ENCODE assay signal across 9 cellular contexts in the genomic region with DNA sequence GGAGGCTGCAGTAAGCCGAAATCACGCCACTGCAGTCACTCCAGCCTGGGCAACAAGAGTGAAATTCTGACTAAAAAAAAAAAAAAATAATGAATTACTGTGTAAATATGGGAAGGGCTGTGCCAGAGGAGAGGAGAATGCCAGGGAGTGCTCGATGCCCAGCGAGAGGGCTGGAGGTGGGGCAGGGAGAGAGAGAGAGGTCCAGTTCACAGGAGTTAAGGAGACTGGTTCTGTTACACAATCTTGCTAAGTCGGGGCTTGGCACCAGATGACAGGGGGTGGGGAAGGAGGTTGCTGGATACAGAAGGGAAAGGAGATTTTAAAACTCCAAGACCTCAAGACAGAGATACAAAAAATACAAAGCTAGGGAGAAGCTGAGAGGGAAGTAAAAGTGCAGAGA. TPM values are rescaled to one million over a fixed set of nuclear protein-coding genes. Genes with fewer than 3 reads are reported as not detected.
DNase-seq lines count a peak whose midpoint lies in the region; ATAC-seq and TF ChIP-seq lines count a peak whose summit lies in the region.
"Had no signal": no experiment of that assay in that cellular context is flagged by ENCODE, and none has a peak within 500 bp of the region (broad histone marks: within the 10 kb centered on the region; RNA-seq: fewer than 3 reads in every experiment).

No MANE protein-coding gene starts in this region.

- no peaks in the 10 kb centered on the region for H3K9me3 ChIP-seq in stomach

- H3K9me2 ChIP-seq in GM23338 (ENCODE audit: insufficient read depth) = no peaks in the 10 kb centered on the region

- no peak for ATAC-seq in GM23338
- ATAC-seq in HG03025 (IDR thresholded peaks at IDR 0.05; ENCODE audit: low FRiP score, unreplicated experiment) = no peak
- ATAC-seq in GM19397 (IDR thresholded peaks at IDR 0.05; ENCODE audit: unreplicated experiment) = no peak

- H3K27ac Mint-ChIP-seq in GM23338 = peak overlapping the region; percentile 24; the same call in 1 of the 2 replicates

- no peak for DNase-seq in GM23338 (ENCODE audit: low spot score)
- DNase-seq in amygdala (lab: John Stamatoyannopoulos, UW) = peak in 33 of 56 donors; percentile 11 to 72 (median 37)
- peak in 33 of 51 donors; percentile 9 to 61 (median 40) for DNase-seq in hypothalamus (lab: John Stamatoyannopoulos, UW)
- peak; percentile 84 for DNase-seq in stomach
- DNase-seq in kidney glomerular epithelial cell (lab: John Stamatoyannopoulos, UW) = no peak
- DNase-seq in activated T-cell treated with anti-CD3 and anti-CD28 coated beads for 4 hours = no peak
- DNase-seq: activated CD4-positive, alpha-beta T cell treated with anti-CD3 and anti-CD28 coated beads for 48 hours had no signal

- peaks cover 3% of the 10 kb centered on the region; the same call in 2 of the 3 replicates for H3K36me3 Mint-ChIP-seq in GM23338 (ENCODE audit: low read depth)

- no peaks in the 10 kb centered on the region for H4K20me1 ChIP-seq in GM23338 (replicated peaks; ENCODE audit: insufficient read depth)

- no peak overlapping the region for H3K27ac ChIP-seq in GM23338 (ENCODE audit: low read depth)
- peak overlapping the region; percentile 85 to 92 (median 89) for H3K27ac ChIP-seq in stomach

- 12 to 20% (median 19%) methylated on average over 5 of the region's 5 CpGs for WGBS in stomach, 5 donors

- no peak overlapping the region for H3K4me2 ChIP-seq in GM23338

- H3K36me3 ChIP-seq in GM23338 (ENCODE audit: insufficient read depth) (no peaks in the 10 kb centered on the region), stomach (peaks cover 7 to 33% (median 24%) of the 10 kb centered on the region in 4 donors)

- H3K9me3 Mint-ChIP-seq in GM23338 = no peaks in the 10 kb centered on the region; the same call in 2 of the 3 replicates

- no peak for TF ChIP-seq CTCF in GM23338 (conservative IDR thresholded peaks at IDR 0.05; ENCODE audit: low read depth in 2 of 2)
- TF ChIP-seq CTCF in stomach (IDR thresholded peaks at IDR 0.05) = no peak

- no peak overlapping the region for H3K4me3 ChIP-seq in GM23338
- H3K4me3 ChIP-seq in stomach = peak overlapping the region; percentile 53 to 65 (median 58)

- H3K4me1 ChIP-seq in GM23338 (ENCODE audit: insufficient read depth) (peaks cover 16% of the 10 kb centered on the region), stomach (peaks cover 42 to 72% (median 62%) of the 10 kb centered on the region in 4 donors)

- no peaks in the 10 kb centered on the region for H3K79me2 ChIP-seq in GM23338 (replicated peaks; ENCODE audit: insufficient read depth)

- H2AFZ ChIP-seq in GM23338 = no peak overlapping the region

- peaks cover 16% of the 10 kb centered on the region for H3K27me3 Mint-ChIP-seq in GM23338 (ENCODE audit: insufficient read depth, low read depth, poor library complexity)

- peaks cover 27% of the 10 kb centered on the region for H3K4me1 Mint-ChIP-seq in GM23338

- intact Hi-C loops in stomach (cut with DNase I; ENCODE audit: low total_unique reads) = no loop called here

- no peaks in the 10 kb centered on the region for H3F3A ChIP-seq in GM23338 (replicated peaks; ENCODE audit: low read depth)

- TF ChIP-seq EP300 in stomach (IDR thresholded peaks at IDR 0.05) = no peak

- H3K4me3 Mint-ChIP-seq in GM23338 = no peak overlapping the region; the same call in 2 of the 3 replicates

- TF ChIP-seq POLR2A in stomach (IDR thresholded peaks at IDR 0.05) = no peak

- no peaks in the 10 kb centered on the region for H3K27me3 ChIP-seq in GM23338 (ENCODE audit: insufficient read depth)
- no peaks in the 10 kb centered on the region for H3K27me3 ChIP-seq in stomach

TF ChIP-seq in GM23338, 12 proteins besides CTCF, POLR2A, EP300 and RAD21 (continues in another document):
- TF ChIP-seq EZH2 (IDR thresholded peaks at IDR 0.05; ENCODE audit: low read depth, unreplicated experiment) (no peak), CREB1 (CRISPR knock-in tag; IDR thresholded peaks at IDR 0.05; ENCODE audit: low read depth) (no peak), POLR2AphosphoS5 (IDR thresholded peaks at IDR 0.05; ENCODE audit: low read depth) (no peak)
- TF ChIP-seq, protein P1, sequence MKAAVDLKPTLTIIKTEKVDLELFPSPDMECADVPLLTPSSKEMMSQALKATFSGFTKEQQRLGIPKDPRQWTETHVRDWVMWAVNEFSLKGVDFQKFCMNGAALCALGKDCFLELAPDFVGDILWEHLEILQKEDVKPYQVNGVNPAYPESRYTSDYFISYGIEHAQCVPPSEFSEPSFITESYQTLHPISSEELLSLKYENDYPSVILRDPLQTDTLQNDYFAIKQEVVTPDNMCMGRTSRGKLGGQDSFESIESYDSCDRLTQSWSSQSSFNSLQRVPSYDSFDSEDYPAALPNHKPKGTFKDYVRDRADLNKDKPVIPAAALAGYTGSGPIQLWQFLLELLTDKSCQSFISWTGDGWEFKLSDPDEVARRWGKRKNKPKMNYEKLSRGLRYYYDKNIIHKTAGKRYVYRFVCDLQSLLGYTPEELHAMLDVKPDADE (IDR thresholded peaks at IDR 0.05) = no peak
- TF ChIP-seq, protein P2, sequence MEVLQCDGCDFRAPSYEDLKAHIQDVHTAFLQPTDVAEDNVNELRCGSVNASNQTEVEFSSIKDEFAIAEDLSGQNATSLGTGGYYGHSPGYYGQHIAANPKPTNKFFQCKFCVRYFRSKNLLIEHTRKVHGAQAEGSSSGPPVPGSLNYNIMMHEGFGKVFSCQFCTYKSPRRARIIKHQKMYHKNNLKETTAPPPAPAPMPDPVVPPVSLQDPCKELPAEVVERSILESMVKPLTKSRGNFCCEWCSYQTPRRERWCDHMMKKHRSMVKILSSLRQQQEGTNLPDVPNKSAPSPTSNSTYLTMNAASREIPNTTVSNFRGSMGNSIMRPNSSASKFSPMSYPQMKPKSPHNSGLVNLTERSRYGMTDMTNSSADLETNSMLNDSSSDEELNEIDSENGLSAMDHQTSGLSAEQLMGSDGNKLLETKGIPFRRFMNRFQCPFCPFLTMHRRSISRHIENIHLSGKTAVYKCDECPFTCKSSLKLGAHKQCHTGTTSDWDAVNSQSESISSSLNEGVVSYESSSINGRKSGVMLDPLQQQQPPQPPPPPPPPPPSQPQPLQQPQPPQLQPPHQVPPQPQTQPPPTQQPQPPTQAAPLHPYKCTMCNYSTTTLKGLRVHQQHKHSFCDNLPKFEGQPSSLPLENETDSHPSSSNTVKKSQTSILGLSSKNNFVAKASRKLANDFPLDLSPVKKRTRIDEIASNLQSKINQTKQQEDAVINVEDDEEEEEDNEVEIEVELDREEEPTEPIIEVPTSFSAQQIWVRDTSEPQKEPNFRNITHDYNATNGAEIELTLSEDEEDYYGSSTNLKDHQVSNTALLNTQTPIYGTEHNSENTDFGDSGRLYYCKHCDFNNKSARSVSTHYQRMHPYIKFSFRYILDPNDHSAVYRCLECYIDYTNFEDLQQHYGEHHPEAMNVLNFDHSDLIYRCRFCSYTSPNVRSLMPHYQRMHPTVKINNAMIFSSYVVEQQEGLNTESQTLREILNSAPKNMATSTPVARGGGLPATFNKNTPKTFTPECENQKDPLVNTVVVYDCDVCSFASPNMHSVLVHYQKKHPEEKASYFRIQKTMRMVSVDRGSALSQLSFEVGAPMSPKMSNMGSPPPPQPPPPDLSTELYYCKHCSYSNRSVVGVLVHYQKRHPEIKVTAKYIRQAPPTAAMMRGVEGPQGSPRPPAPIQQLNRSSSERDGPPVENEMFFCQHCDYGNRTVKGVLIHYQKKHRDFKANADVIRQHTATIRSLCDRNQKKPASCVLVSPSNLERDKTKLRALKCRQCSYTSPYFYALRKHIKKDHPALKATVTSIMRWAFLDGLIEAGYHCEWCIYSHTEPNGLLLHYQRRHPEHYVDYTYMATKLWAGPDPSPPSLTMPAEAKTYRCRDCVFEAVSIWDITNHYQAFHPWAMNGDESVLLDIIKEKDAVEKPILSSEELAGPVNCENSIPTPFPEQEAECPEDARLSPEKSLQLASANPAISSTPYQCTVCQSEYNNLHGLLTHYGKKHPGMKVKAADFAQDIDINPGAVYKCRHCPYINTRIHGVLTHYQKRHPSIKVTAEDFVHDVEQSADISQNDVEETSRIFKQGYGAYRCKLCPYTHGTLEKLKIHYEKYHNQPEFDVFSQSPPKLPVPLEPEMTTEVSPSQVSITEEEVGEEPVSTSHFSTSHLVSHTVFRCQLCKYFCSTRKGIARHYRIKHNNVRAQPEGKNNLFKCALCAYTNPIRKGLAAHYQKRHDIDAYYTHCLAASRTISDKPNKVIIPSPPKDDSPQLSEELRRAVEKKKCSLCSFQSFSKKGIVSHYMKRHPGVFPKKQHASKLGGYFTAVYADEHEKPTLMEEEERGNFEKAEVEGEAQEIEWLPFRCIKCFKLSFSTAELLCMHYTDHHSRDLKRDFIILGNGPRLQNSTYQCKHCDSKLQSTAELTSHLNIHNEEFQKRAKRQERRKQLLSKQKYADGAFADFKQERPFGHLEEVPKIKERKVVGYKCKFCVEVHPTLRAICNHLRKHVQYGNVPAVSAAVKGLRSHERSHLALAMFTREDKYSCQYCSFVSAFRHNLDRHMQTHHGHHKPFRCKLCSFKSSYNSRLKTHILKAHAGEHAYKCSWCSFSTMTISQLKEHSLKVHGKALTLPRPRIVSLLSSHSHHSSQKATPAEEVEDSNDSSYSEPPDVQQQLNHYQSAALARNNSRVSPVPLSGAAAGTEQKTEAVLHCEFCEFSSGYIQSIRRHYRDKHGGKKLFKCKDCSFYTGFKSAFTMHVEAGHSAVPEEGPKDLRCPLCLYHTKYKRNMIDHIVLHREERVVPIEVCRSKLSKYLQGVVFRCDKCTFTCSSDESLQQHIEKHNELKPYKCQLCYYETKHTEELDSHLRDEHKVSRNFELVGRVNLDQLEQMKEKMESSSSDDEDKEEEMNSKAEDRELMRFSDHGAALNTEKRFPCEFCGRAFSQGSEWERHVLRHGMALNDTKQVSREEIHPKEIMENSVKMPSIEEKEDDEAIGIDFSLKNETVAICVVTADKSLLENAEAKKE (CRISPR knock-in tag; IDR thresholded peaks at IDR 0.05) = no peak

RNA-seq across cellular contexts. Expression of a gene that starts 1.2 kb away (rescaled TPM):
- 13.4 and 14.5 TPM in 2 replicates for total RNA-seq in GM23338 (2014; rRNA removed; shearing (Covaris generic))
- 10.7 and 12.3 TPM in 2 replicates for polyA plus RNA-seq in GM23338 (2016; fragmentation: Nextera tagmentation; extraction: Ambion mirVana)
- 100 to 1,000 TPM in 4 of 5 donors, 10 to 100 TPM in 1; 68.8 to 661 (median 281) TPM for total RNA-seq in stomach
- polyA plus RNA-seq in stomach = 100 to 1,000 TPM; 102 to 153 (median 117) TPM

RNA-seq across cellular contexts. Expression of a gene that starts 24.3 kb away (rescaled TPM):
- 44.5 and 48.5 TPM in 2 replicates for total RNA-seq in GM23338 (2014; rRNA removed; shearing (Covaris generic))
- 13.0 and 13.3 TPM in 2 replicates for polyA plus RNA-seq in GM23338 (2016; fragmentation: Nextera tagmentation; extraction: Ambion mirVana)
- total RNA-seq in stomach = 100 to 1,000 TPM in 1 of 5 donors, 10 to 100 TPM in 4; 20.4 to 117 (median 39.1) TPM
- 10 to 100 TPM in 2 of 3 donors, 1 to 10 TPM in 1; 9.9 to 19.4 (median 14.2) TPM for polyA plus RNA-seq in stomach

RNA-seq across cellular contexts. Expression of a gene that starts 28.0 kb away (rescaled TPM):
- 348 and 352 TPM in 2 replicates for total RNA-seq in GM23338 (2014; rRNA removed; shearing (Covaris generic))
- polyA plus RNA-seq in GM23338 (2016; fragmentation: Nextera tagmentation; extraction: Ambion mirVana) = 417 and 443 TPM in 2 replicates
- 100 to 1,000 TPM; 111 to 258 (median 166) TPM for total RNA-seq in stomach
- 100 to 1,000 TPM; 314 to 358 (median 329) TPM for polyA plus RNA-seq in stomach

RNA-seq across cellular contexts. Expression of a gene that starts 44.1 kb away (rescaled TPM):
- total RNA-seq in GM23338 (2014; rRNA removed; shearing (Covaris generic)) = 19.1 and 25.5 TPM in 2 replicates
- polyA plus RNA-seq in GM23338 (2016; fragmentation: Nextera tagmentation; extraction: Ambion mirVana) (12.3 and 15.3 TPM in 2 replicates), stomach (10 to 100 TPM; 24.1 to 33.5 (median 25.3) TPM)
- total RNA-seq in stomach = 100 to 1,000 TPM in 2 of 5 donors, 10 to 100 TPM in 3; 33.2 to 187 (median 62.6) TPM

Comparison
In these comparisons a context has a peak if more than half of its experiments do, and no peak if none do; other contexts are left out.
1. DNase-seq: peak in amygdala (33 of 56), hypothalamus (33 of 51) and stomach (single experiment); none in GM23338 (single experiment), kidney glomerular epithelial cell (single experiment) and activated T-cell treated with anti-CD3 and anti-CD28 coated beads for 4 hours (single experiment).